In the genomic region with DNA sequence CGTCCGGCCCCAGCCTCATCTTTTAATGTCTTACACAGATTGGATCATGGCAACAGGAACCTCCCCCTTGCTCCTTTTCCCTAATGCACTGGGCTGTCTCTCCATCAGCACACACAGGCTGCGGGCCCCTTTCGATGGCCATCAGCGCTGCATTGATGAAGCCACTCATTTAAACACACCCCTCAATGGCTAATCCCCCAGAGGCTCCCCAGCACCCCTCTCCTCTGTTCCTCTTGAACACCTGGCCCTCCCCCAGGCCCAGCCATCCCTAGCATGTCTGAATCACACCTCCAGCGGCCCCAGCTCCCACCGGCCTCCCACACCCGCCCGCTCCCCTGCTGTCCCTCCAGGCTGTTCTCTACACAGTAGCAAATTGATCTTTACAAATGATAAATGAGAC, we compare ENCODE assay signal across 2 cellular contexts.
TF ChIP-seq lines count a peak whose summit lies in the region.

No MANE protein-coding gene starts in this region.

TF ChIP-seq in GM23338, 12 proteins besides CTCF, POLR2A, EP300 and RAD21:
- TF ChIP-seq EZH2 (IDR thresholded peaks at IDR 0.05; ENCODE audit: low read depth, unreplicated experiment) (no peak), JUNB (IDR thresholded peaks at IDR 0.05; ENCODE audit: unreplicated experiment) (no peak), POLR2AphosphoS5 (IDR thresholded peaks at IDR 0.05; ENCODE audit: low read depth) (no peak), NANOG (IDR thresholded peaks at IDR 0.05; ENCODE audit: borderline replicate concordance) (no peak)
- TF ChIP-seq, protein P1, sequence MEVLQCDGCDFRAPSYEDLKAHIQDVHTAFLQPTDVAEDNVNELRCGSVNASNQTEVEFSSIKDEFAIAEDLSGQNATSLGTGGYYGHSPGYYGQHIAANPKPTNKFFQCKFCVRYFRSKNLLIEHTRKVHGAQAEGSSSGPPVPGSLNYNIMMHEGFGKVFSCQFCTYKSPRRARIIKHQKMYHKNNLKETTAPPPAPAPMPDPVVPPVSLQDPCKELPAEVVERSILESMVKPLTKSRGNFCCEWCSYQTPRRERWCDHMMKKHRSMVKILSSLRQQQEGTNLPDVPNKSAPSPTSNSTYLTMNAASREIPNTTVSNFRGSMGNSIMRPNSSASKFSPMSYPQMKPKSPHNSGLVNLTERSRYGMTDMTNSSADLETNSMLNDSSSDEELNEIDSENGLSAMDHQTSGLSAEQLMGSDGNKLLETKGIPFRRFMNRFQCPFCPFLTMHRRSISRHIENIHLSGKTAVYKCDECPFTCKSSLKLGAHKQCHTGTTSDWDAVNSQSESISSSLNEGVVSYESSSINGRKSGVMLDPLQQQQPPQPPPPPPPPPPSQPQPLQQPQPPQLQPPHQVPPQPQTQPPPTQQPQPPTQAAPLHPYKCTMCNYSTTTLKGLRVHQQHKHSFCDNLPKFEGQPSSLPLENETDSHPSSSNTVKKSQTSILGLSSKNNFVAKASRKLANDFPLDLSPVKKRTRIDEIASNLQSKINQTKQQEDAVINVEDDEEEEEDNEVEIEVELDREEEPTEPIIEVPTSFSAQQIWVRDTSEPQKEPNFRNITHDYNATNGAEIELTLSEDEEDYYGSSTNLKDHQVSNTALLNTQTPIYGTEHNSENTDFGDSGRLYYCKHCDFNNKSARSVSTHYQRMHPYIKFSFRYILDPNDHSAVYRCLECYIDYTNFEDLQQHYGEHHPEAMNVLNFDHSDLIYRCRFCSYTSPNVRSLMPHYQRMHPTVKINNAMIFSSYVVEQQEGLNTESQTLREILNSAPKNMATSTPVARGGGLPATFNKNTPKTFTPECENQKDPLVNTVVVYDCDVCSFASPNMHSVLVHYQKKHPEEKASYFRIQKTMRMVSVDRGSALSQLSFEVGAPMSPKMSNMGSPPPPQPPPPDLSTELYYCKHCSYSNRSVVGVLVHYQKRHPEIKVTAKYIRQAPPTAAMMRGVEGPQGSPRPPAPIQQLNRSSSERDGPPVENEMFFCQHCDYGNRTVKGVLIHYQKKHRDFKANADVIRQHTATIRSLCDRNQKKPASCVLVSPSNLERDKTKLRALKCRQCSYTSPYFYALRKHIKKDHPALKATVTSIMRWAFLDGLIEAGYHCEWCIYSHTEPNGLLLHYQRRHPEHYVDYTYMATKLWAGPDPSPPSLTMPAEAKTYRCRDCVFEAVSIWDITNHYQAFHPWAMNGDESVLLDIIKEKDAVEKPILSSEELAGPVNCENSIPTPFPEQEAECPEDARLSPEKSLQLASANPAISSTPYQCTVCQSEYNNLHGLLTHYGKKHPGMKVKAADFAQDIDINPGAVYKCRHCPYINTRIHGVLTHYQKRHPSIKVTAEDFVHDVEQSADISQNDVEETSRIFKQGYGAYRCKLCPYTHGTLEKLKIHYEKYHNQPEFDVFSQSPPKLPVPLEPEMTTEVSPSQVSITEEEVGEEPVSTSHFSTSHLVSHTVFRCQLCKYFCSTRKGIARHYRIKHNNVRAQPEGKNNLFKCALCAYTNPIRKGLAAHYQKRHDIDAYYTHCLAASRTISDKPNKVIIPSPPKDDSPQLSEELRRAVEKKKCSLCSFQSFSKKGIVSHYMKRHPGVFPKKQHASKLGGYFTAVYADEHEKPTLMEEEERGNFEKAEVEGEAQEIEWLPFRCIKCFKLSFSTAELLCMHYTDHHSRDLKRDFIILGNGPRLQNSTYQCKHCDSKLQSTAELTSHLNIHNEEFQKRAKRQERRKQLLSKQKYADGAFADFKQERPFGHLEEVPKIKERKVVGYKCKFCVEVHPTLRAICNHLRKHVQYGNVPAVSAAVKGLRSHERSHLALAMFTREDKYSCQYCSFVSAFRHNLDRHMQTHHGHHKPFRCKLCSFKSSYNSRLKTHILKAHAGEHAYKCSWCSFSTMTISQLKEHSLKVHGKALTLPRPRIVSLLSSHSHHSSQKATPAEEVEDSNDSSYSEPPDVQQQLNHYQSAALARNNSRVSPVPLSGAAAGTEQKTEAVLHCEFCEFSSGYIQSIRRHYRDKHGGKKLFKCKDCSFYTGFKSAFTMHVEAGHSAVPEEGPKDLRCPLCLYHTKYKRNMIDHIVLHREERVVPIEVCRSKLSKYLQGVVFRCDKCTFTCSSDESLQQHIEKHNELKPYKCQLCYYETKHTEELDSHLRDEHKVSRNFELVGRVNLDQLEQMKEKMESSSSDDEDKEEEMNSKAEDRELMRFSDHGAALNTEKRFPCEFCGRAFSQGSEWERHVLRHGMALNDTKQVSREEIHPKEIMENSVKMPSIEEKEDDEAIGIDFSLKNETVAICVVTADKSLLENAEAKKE (CRISPR knock-in tag; IDR thresholded peaks at IDR 0.05), result no peak
- TF ChIP-seq, protein P2, sequence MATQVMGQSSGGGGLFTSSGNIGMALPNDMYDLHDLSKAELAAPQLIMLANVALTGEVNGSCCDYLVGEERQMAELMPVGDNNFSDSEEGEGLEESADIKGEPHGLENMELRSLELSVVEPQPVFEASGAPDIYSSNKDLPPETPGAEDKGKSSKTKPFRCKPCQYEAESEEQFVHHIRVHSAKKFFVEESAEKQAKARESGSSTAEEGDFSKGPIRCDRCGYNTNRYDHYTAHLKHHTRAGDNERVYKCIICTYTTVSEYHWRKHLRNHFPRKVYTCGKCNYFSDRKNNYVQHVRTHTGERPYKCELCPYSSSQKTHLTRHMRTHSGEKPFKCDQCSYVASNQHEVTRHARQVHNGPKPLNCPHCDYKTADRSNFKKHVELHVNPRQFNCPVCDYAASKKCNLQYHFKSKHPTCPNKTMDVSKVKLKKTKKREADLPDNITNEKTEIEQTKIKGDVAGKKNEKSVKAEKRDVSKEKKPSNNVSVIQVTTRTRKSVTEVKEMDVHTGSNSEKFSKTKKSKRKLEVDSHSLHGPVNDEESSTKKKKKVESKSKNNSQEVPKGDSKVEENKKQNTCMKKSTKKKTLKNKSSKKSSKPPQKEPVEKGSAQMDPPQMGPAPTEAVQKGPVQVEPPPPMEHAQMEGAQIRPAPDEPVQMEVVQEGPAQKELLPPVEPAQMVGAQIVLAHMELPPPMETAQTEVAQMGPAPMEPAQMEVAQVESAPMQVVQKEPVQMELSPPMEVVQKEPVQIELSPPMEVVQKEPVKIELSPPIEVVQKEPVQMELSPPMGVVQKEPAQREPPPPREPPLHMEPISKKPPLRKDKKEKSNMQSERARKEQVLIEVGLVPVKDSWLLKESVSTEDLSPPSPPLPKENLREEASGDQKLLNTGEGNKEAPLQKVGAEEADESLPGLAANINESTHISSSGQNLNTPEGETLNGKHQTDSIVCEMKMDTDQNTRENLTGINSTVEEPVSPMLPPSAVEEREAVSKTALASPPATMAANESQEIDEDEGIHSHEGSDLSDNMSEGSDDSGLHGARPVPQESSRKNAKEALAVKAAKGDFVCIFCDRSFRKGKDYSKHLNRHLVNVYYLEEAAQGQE (IDR thresholded peaks at IDR 0.05; ENCODE audit: unreplicated experiment), result no peak

TF ChIP-seq in IMR-90, 13 proteins besides CTCF, POLR2A, EP300 and RAD21:
- TF ChIP-seq MAFK (IDR thresholded peaks at IDR 0.05; ENCODE audit: low read depth, low read length) (no peak), NFE2L2 (IDR thresholded peaks at IDR 0.05; ENCODE audit: low read depth, low read length) (no peak), BHLHE40 (IDR thresholded peaks at IDR 0.05; ENCODE audit: low read depth, low read length) (no peak), SMC3 (IDR thresholded peaks at IDR 0.05; ENCODE audit: low read depth, low read length) (no peak), RCOR1 (IDR thresholded peaks at IDR 0.05; ENCODE audit: insufficient replicate concordance, low read length) (no peak), CHD1 (IDR thresholded peaks at IDR 0.05; ENCODE audit: low read depth, low read length) (no peak), FOS (IDR thresholded peaks at IDR 0.05; ENCODE audit: low read depth, low read length) (no peak), RFX5 (IDR thresholded peaks at IDR 0.05; ENCODE audit: low read depth, low read length) (no peak), CEBPB (IDR thresholded peaks at IDR 0.05; ENCODE audit: low read depth, low read length) (no peak), MXI1 (IDR thresholded peaks at IDR 0.05; ENCODE audit: borderline replicate concordance, low read depth, low read length) (no peak), MAZ (IDR thresholded peaks at IDR 0.05; ENCODE audit: borderline replicate concordance, low read depth, low read length) (no peak)
- TF ChIP-seq, protein P3, sequence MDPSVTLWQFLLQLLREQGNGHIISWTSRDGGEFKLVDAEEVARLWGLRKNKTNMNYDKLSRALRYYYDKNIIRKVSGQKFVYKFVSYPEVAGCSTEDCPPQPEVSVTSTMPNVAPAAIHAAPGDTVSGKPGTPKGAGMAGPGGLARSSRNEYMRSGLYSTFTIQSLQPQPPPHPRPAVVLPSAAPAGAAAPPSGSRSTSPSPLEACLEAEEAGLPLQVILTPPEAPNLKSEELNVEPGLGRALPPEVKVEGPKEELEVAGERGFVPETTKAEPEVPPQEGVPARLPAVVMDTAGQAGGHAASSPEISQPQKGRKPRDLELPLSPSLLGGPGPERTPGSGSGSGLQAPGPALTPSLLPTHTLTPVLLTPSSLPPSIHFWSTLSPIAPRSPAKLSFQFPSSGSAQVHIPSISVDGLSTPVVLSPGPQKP (IDR thresholded peaks at IDR 0.05; ENCODE audit: borderline replicate concordance, low read depth, low read length), result no peak
- TF ChIP-seq, protein P4, sequence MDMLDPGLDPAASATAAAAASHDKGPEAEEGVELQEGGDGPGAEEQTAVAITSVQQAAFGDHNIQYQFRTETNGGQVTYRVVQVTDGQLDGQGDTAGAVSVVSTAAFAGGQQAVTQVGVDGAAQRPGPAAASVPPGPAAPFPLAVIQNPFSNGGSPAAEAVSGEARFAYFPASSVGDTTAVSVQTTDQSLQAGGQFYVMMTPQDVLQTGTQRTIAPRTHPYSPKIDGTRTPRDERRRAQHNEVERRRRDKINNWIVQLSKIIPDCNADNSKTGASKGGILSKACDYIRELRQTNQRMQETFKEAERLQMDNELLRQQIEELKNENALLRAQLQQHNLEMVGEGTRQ (IDR thresholded peaks at IDR 0.05; ENCODE audit: low read depth, low read length), result no peak
TF ChIP-seq in IMR-90: peak in this region for 0.
